ENCODE assay signal across 9 cellular contexts in the genomic region with DNA sequence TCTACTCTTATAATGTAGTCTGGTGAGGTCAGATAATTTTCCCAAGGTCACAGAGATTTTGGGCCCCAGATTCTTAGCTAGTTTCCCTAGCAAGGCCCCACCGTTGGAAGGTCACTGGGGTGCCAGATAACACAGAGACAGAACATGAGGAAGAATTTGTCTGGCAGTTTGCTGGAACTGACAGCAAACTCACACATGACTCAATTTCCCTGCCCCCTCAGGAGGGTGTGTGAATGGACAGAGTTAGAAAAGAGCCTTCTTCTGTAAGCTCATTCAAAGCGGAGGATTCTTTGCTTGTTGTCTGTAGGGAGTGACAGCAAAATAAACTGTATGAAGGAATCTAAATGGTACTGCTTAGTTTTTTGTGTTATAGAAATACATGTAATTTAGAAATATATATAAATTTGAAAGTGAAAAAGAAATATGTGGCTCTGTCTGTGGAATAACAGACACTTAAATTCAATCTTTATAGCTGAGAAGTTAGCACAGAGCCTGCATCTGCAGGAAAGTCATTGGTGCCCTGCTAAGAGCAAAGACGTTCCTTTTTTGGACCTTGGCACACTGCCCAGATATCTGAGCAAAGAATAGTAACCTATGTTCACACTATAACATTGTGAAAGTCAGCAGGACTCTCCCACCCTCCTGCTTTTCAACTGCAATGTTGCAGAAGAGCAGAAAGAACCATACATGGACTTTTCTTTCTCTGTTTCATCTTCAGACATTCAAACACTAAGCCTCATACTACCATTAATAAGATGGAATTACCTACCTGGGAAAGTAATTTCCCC. TPM values are rescaled to one million over a fixed set of nuclear protein-coding genes. Genes with fewer than 3 reads are reported as not detected.
DNase-seq lines count a peak whose midpoint lies in the region; ATAC-seq and TF ChIP-seq lines count a peak whose summit lies in the region.
"Had no signal": no experiment of that assay in that cellular context is flagged by ENCODE, and none has a peak within 500 bp of the region (broad histone marks: within the 10 kb centered on the region; RNA-seq: fewer than 3 reads in every experiment).

No MANE protein-coding gene starts in this region.

- no peaks in the 10 kb centered on the region for H3K9me3 Mint-ChIP-seq in activated naive CD4-positive, alpha-beta T cell treated with anti-CD3 and anti-CD28 coated beads, Interleukin-2, amount 10 ng/mL, durations not matched to agents 7 days and 5 days
- no peaks in the 10 kb centered on the region for H3K9me3 Mint-ChIP-seq in stimulated activated memory B cell treated with anti-CD40 and anti-IgM and Interleukin-4, amounts not matched to agents 10 μg/mL and 1 μg/mL and 100 μg/mL, for 72 hours

- H3K27ac ChIP-seq in Panc1 (ENCODE audit: low read length) (peak overlapping the region; percentile 96), heart right ventricle (peak overlapping the region; percentile 85 to 98 (median 95))

- H3K4me3 Mint-ChIP-seq in activated naive CD4-positive, alpha-beta T cell treated with anti-CD3 and anti-CD28 coated beads, Interleukin-2, amount 10 ng/mL, durations not matched to agents 7 days and 5 days, result peak overlapping the region; percentile 96
- no peak overlapping the region for H3K4me3 Mint-ChIP-seq in stimulated activated memory B cell treated with anti-CD40 and anti-IgM and Interleukin-4, amounts not matched to agents 10 μg/mL and 1 μg/mL and 100 μg/mL, for 72 hours

- 28 to 34% methylated on average over 3 of the region's 3 CpGs for WGBS in heart right ventricle, 2 donors

- peaks cover 46% of the 10 kb centered on the region for H3K4me1 Mint-ChIP-seq in activated naive CD4-positive, alpha-beta T cell treated with anti-CD3 and anti-CD28 coated beads, Interleukin-2, amount 10 ng/mL, durations not matched to agents 7 days and 5 days
- H3K4me1 Mint-ChIP-seq in stimulated activated memory B cell treated with anti-CD40 and anti-IgM and Interleukin-4, amounts not matched to agents 10 μg/mL and 1 μg/mL and 100 μg/mL, for 72 hours, result peaks cover 43% of the 10 kb centered on the region

- ATAC-seq in Panc1 (no peak), heart right ventricle (peak in 5 of 8 donors; percentile 20 to 46 (median 35))
- ATAC-seq in stimulated activated memory B cell treated with anti-CD40 and anti-IgM and Interleukin-4, amounts not matched to agents 10 μg/mL and 1 μg/mL and 100 μg/mL, for 72 hours, result no peak

- peaks cover 5% of the 10 kb centered on the region for H3K27me3 Mint-ChIP-seq in activated naive CD4-positive, alpha-beta T cell treated with anti-CD3 and anti-CD28 coated beads, Interleukin-2, amount 10 ng/mL, durations not matched to agents 7 days and 5 days
- H3K27me3 Mint-ChIP-seq in stimulated activated memory B cell treated with anti-CD40 and anti-IgM and Interleukin-4, amounts not matched to agents 10 μg/mL and 1 μg/mL and 100 μg/mL, for 72 hours, result no peaks in the 10 kb centered on the region

- no peak for DNase-seq in activated naive CD4-positive, alpha-beta T cell treated with anti-CD3 and anti-CD28 coated beads, Interleukin-2, amount 10 ng/mL, durations not matched to agents 7 days and 5 days
- DNase-seq in activated naive CD4-positive, alpha-beta T cell (lab: John Stamatoyannopoulos, UW), result no peak
- DNase-seq in Panc1 (ENCODE audit: low read depth, low spot score) (no peak), heart right ventricle (peak in 1 of 2 donors; percentile 80), DMS53 (lab: John Stamatoyannopoulos, UW) (no peak), activated gamma-delta T cell (lab: John Stamatoyannopoulos, UW) (no peak)
- no peak for DNase-seq in activated CD4-positive, alpha-beta T cell treated with anti-CD3 and anti-CD28 coated beads for 4 hours
- DNase-seq: stimulated activated naive CD4-positive, alpha-beta T cell had no signal

- BruUV-seq in Panc1 (replicated peaks; lab: Mats Ljungman, UMichigan), result no TSS peak

- H3K27me3 ChIP-seq in Panc1 (ENCODE audit: control insufficient read depth, insufficient read depth, low read length) (no peaks in the 10 kb centered on the region), heart right ventricle (no peaks in the 10 kb centered on the region)

- H3K9me3 ChIP-seq in Panc1 (ENCODE audit: control insufficient read depth, insufficient read depth, low read depth, low read length) (no peaks in the 10 kb centered on the region), heart right ventricle (no peaks in the 10 kb centered on the region)

- peaks cover 13% of the 10 kb centered on the region for H3K36me3 Mint-ChIP-seq in activated naive CD4-positive, alpha-beta T cell treated with anti-CD3 and anti-CD28 coated beads, Interleukin-2, amount 10 ng/mL, durations not matched to agents 7 days and 5 days
- H3K36me3 Mint-ChIP-seq in stimulated activated memory B cell treated with anti-CD40 and anti-IgM and Interleukin-4, amounts not matched to agents 10 μg/mL and 1 μg/mL and 100 μg/mL, for 72 hours, result peaks cover 12% of the 10 kb centered on the region

- intact Hi-C loops in Panc1 (cut with micrococcal nuclease; ENCODE audit: unreplicated experiment) (no loop called here), heart right ventricle (cut with DNase I) (loop anchor here in 2 of 10 donors (5.0 to 10.0 kb wide), 2 partner anchors 251 to 264 kb away; a partner anchor contains a TSS)

- peaks cover 30% of the 10 kb centered on the region for H3K4me1 ChIP-seq in Panc1 (ENCODE audit: control insufficient read depth, insufficient read depth, low read length)
- peaks cover 0 to 86% (median 47%) of the 10 kb centered on the region in 9 donors for H3K4me1 ChIP-seq in heart right ventricle

- in situ Hi-C loops in Panc1 (cut with HindIII; ENCODE audit: low pct_unique_long_range_greater_than_20kb, low sequenced_read_pairs), result no loop called here

- H3K36me3 ChIP-seq in Panc1 (ENCODE audit: control insufficient read depth, insufficient read depth, low read length) (peaks cover 21% of the 10 kb centered on the region), heart right ventricle (peaks cover 0 to 50% (median 15%) of the 10 kb centered on the region in 9 donors)

- TF ChIP-seq CTCF in Panc1 (IDR thresholded peaks at IDR 0.05) (no peak), heart right ventricle (IDR thresholded peaks at IDR 0.05) (no peak)

- POLR2A ChIA-PET in Panc1 (lab: Charles Lee), result no interaction called here

- H3K27ac Mint-ChIP-seq in activated naive CD4-positive, alpha-beta T cell treated with anti-CD3 and anti-CD28 coated beads, Interleukin-2, amount 10 ng/mL, durations not matched to agents 7 days and 5 days, result no peak overlapping the region
- H3K27ac Mint-ChIP-seq in stimulated activated memory B cell treated with anti-CD40 and anti-IgM and Interleukin-4, amounts not matched to agents 10 μg/mL and 1 μg/mL and 100 μg/mL, for 72 hours, result peak overlapping the region; percentile 88

- CTCF ChIA-PET in activated naive CD4-positive, alpha-beta T cell treated with anti-CD3 and anti-CD28 coated beads, Interleukin-2, amount 10 ng/mL, durations not matched to agents 7 days and 5 days (lab: Charles Lee), result no interaction called here
- CTCF ChIA-PET in Panc1 (lab: Charles Lee), result interaction anchor here (0.6 kb wide), 1 partner anchor 17 kb away, joined by 3 read pairs; no protein-coding TSS in a partner anchor

- H3K4me3 ChIP-seq in Panc1 (ENCODE audit: low read depth in 2 of 2, low read length in 2 of 2) (no peak overlapping the region), heart right ventricle (peak overlapping the region; percentile 3 to 91 (median 79))

RNA-seq across cellular contexts. Expression of a gene that starts 2.1 kb away (rescaled TPM):
- 200 TPM for total RNA-seq in Panc1 (2021; ENCODE audit: unreplicated experiment)
- polyA plus RNA-seq in Panc1 (2012; ENCODE audit: insufficient read length), result 159 TPM
- total RNA-seq in heart right ventricle, result 1,000 to 10,000 TPM; 1,047 to 1,698 (median 1,599) TPM
- 1,000 to 10,000 TPM; 1,017 to 1,192 TPM for polyA plus RNA-seq in heart right ventricle

RNA-seq across cellular contexts. Expression of a gene that starts 2.5 kb away (rescaled TPM):
- 7.4 TPM for total RNA-seq in Panc1 (2021; ENCODE audit: unreplicated experiment)
- polyA plus RNA-seq in Panc1 (2012; ENCODE audit: insufficient read length), result 3.7 TPM
- 10 to 100 TPM; 10.3 to 36.6 (median 23.5) TPM for total RNA-seq in heart right ventricle
- polyA plus RNA-seq in heart right ventricle, result 1 to 10 TPM; 3.7 to 3.9 TPM

Comparison
In these comparisons a context has a peak if more than half of its experiments do, and no peak if none do; other contexts are left out.
1. ATAC-seq: peak in heart right ventricle (5 of 8); none in Panc1 (single experiment) and stimulated activated memory B cell treated with anti-CD40 and anti-IgM and Interleukin-4, amounts not matched to agents 10 μg/mL and 1 μg/mL and 100 μg/mL, for 72 hours (single experiment).
2. H3K4me3 ChIP-seq: peak in heart right ventricle (10 of 10); none in Panc1 (0 of 2).